21 cellular contexts compared by ENCODE assay signal in genomic region chr13:74866151-74866550, GRCh38.
"Had no signal": no experiment of that assay in that cellular context is flagged by ENCODE, and none has a peak within 500 bp of the region (broad histone marks: within the 10 kb centered on the region; RNA-seq: fewer than 3 reads in every experiment).

No MANE protein-coding gene starts in this region.

- H3K36me3 ChIP-seq: brain microvascular endothelial cell, cardiac muscle cell, Peyer's patch, SJCRH30 had no signal

- H3K27ac ChIP-seq: brain microvascular endothelial cell, cardiac muscle cell, Peyer's patch, RWPE1, SJCRH30 had no signal

- H3K27me3 ChIP-seq: brain microvascular endothelial cell, cardiac muscle cell, Peyer's patch, SJCRH30 had no signal

- H3K4me1 Mint-ChIP-seq: activated naive CD8-positive, alpha-beta T cell treated with anti-CD3 and anti-CD28 coated beads, Interleukin-2, amount 50 U/mL, for 24 hours had no signal

- H3K9me3 Mint-ChIP-seq: activated T-helper 1 cell treated with anti-CD3 and anti-CD28 coated beads, Interleukin-12 subunit alpha, Interleukin-12 subunit beta, Interleukin-2, Interleukin-4 antibody, amounts not matched to agents 30 ng/mL and 10 ng/mL and 1 ng/mL, durations not matched to agents 14 hours and 24 hours and 36 hours had no signal

- H3K9me3 ChIP-seq: Peyer's patch, SJCRH30 had no signal

- H3K4me1 ChIP-seq: Peyer's patch had no signal

- H3K4me3 ChIP-seq: cardiac muscle cell, Peyer's patch, SJCRH30 had no signal

- H3K36me3 Mint-ChIP-seq: activated naive CD4-positive, alpha-beta T cell treated with anti-CD3 and anti-CD28 coated beads, Interleukin-2, amount 50 U/mL, for 72 hours had no signal

- ATAC-seq: activated CD4-positive, CD25-positive, alpha-beta regulatory T cell treated with anti-CD3 and anti-CD28 coated beads, Interleukin-2, amount 50 U/mL, for 24 hours; activated CD8-positive, alpha-beta T cell treated with anti-CD3 and anti-CD28 coated beads, Interleukin-2, amount 10 ng/mL, durations not matched to agents 7 days and 5 days; activated naive CD4-positive, alpha-beta T cell treated with anti-CD3 and anti-CD28 coated beads, Interleukin-2, amount 50 U/mL, for 72 hours; activated naive CD8-positive, alpha-beta T cell treated with anti-CD3 and anti-CD28 coated beads, Interleukin-2, amount 50 U/mL, for 24 hours had no signal

- H3K4me3 Mint-ChIP-seq: activated CD8-positive, alpha-beta T cell treated with anti-CD3 and anti-CD28 coated beads, Interleukin-2, amount 10 ng/mL, durations not matched to agents 7 days and 5 days; activated naive CD8-positive, alpha-beta T cell treated with anti-CD3 and anti-CD28 coated beads, Interleukin-2, amount 50 U/mL, for 24 hours; activated T-cell treated with anti-CD3 and anti-CD28 coated beads, Interleukin-2, amount 50 U/mL, for 24 hours; activated T-helper 1 cell treated with anti-CD3 and anti-CD28 coated beads, Interleukin-12 subunit alpha, Interleukin-12 subunit beta, Interleukin-2, Interleukin-4 antibody, amounts not matched to agents 30 ng/mL and 10 ng/mL and 1 ng/mL, durations not matched to agents 14 hours and 24 hours and 36 hours; T-helper 1 cell treated with Interleukin-12 subunit alpha and Interleukin-12 subunit beta and Interleukin-4 antibody, amounts not matched to agents 30 μg/mL and 1 μg/mL, for 36 hours had no signal

- DNase-seq: activated CD4-positive, alpha-beta T cell treated with anti-CD3 and anti-CD28 coated beads for 4 hours; activated CD8-positive, alpha-beta T cell treated with anti-CD3 and anti-CD28 coated beads, Interleukin-2, amount 10 ng/mL, durations not matched to agents 7 days and 5 days; activated effector memory CD4-positive, alpha-beta T cell treated with anti-CD3 and anti-CD28 coated beads, Interleukin-2, amount 50 U/mL, for 16 hours; activated naive CD4-positive, alpha-beta T cell treated with Interleukin-2 at 50 U/mL for 16 hours; activated naive CD8-positive, alpha-beta T cell treated with anti-CD3 and anti-CD28 coated beads, Interleukin-2, amount 50 U/mL, for 24 hours; activated T-cell treated with anti-CD3 and anti-CD28 coated beads, Interleukin-2, amount 50 U/mL, for 24 hours; brain microvascular endothelial cell; NCI-H1105 treated with DMSO at 0.1 percent for 48 hours; NCI-H1436 treated with DMSO at 0.1 percent for 48 hours; NCI-H187; NCI-H2081 treated with DMSO at 0.1 percent for 48 hours; NCI-H524; Peyer's patch; Right ventricle myocardium superior; SJCRH30 had no signal

- H3K27ac Mint-ChIP-seq: activated CD8-positive, alpha-beta T cell treated with anti-CD3 and anti-CD28 coated beads, Interleukin-2, amount 10 ng/mL, durations not matched to agents 7 days and 5 days; activated naive CD4-positive, alpha-beta T cell treated with anti-CD3 and anti-CD28 coated beads, Interleukin-2, amount 50 U/mL, for 72 hours; activated naive CD8-positive, alpha-beta T cell treated with anti-CD3 and anti-CD28 coated beads, Interleukin-2, amount 50 U/mL, for 24 hours; activated T-cell treated with anti-CD3 and anti-CD28 coated beads, Interleukin-2, amount 50 U/mL, for 24 hours; activated T-helper 1 cell treated with anti-CD3 and anti-CD28 coated beads, Interleukin-12 subunit alpha, Interleukin-12 subunit beta, Interleukin-2, Interleukin-4 antibody, amounts not matched to agents 30 ng/mL and 10 ng/mL and 1 ng/mL, durations not matched to agents 14 hours and 24 hours and 36 hours; T-helper 1 cell treated with Interleukin-12 subunit alpha and Interleukin-12 subunit beta and Interleukin-4 antibody, amounts not matched to agents 30 μg/mL and 1 μg/mL, for 36 hours had no signal
